Comparison of ENCODE assay signal across 8 cellular contexts in genomic region chr5:143968071-143968878, GRCh38.
DNase-seq lines count a peak whose midpoint lies in the region; ATAC-seq, FAIRE-seq and TF ChIP-seq lines count a peak whose summit lies in the region.

No MANE protein-coding gene starts in this region.

- no peak overlapping the region; the same call in 1 of the 2 replicates for H2BK12ac ChIP-seq in H1 (ENCODE audit: low read depth, low read length)

- H2BK15ac ChIP-seq in H1 (ENCODE audit: low read length) = no peak overlapping the region

- TF ChIP-seq CTCF in H1 (IDR thresholded peaks at IDR 0.05; ENCODE audit: control extremely low read depth in 1 of 3, insufficient read depth in 1 of 3, low read depth in 1 of 3, low read length in 3 of 3) = peak in 2 of 3 experiments; percentile 21 to 61; a peak in 2 of 4 replicates
- peak; percentile 66 for TF ChIP-seq CTCF in neural progenitor cell (IDR thresholded peaks at IDR 0.05)

- TF ChIP-seq RAD21 in H1 (IDR thresholded peaks at IDR 0.05 in 1 of 2, conservative IDR thresholded peaks at IDR 0.05 in 1 of 2; ENCODE audit: low read depth in 2 of 2, low read length in 2 of 2) = peak; percentile 68 to 71

- no peak overlapping the region for H4K91ac ChIP-seq in H1 (replicated peaks; ENCODE audit: insufficient read length, low read length)

- no peak overlapping the region for H2BK120ac ChIP-seq in H1 (replicated peaks; ENCODE audit: low read depth, low read length)

- H3K36me3 ChIP-seq in H1 (ENCODE audit: control insufficient read depth in 2 of 4, insufficient read depth in 4 of 4, low read length in 3 of 4) (no peaks in the 10 kb centered on the region), neural progenitor cell (no peaks in the 10 kb centered on the region)

- H2AFZ ChIP-seq in H1 (ENCODE audit: low read length) (no peak overlapping the region), neural progenitor cell (replicated peaks) (no peak overlapping the region)

- H4K8ac ChIP-seq in H1 (ENCODE audit: extremely low read depth, insufficient read depth, low read length) = no peak overlapping the region

- no peak overlapping the region for H2AK5ac ChIP-seq in H1 (ENCODE audit: low read depth, low read length)

- DNase-seq in activated naive CD4-positive, alpha-beta T cell treated with anti-CD3 and anti-CD28 coated beads, Interleukin-2, amount 50 U/mL, for 72 hours (ENCODE audit: low spot score in 2 of 2) = peak in 1 of 2 donors; percentile 10
- DNase-seq in activated naive CD4-positive, alpha-beta T cell treated with Interleukin-2 at 50 U/mL for 16 hours = no peak
- peak; percentile 25 for DNase-seq in NCI-H345 treated with DMSO at 0.1 percent for 48 hours (lab: John Stamatoyannopoulos, UW; ENCODE audit: unreplicated experiment)
- DNase-seq in H1 (ENCODE audit: low read depth in 1 of 2, low spot score in 2 of 2) = no peak
- DNase-seq in neural progenitor cell (ENCODE audit: low spot score) = peak; percentile 57
- DNase-seq in stimulated activated CD4-positive, alpha-beta T cell treated with anti-CD3 and anti-CD28 coated beads, Interleukin-2, amount 100 ng/mL, for 24 hours = no peak

- H3K4me3 Mint-ChIP-seq in neural progenitor cell = no peak overlapping the region

- no peak overlapping the region for H3K18ac ChIP-seq in H1 (ENCODE audit: extremely low read depth, low read length)

- H3F3A ChIP-seq in neural progenitor cell (ENCODE audit: low read depth) = no peaks in the 10 kb centered on the region

- H3K23ac ChIP-seq in H1 (ENCODE audit: insufficient read length) = no peak overlapping the region

- no peaks in the 10 kb centered on the region for H3K9me3 Mint-ChIP-seq in activated naive CD4-positive, alpha-beta T cell treated with anti-CD3 and anti-CD28 coated beads, Interleukin-2, amount 50 U/mL, for 72 hours
- no peaks in the 10 kb centered on the region for H3K9me3 Mint-ChIP-seq in neural progenitor cell

- H3K27me3 Mint-ChIP-seq in neural progenitor cell (ENCODE audit: insufficient read depth, low read depth) = peaks cover 6% of the 10 kb centered on the region

- H3K79me1 ChIP-seq in H1 (ENCODE audit: low read depth, low read length) = no peaks in the 10 kb centered on the region

- ATAC-seq in activated naive CD4-positive, alpha-beta T cell treated with anti-CD3 and anti-CD28 coated beads, Interleukin-2, amount 50 U/mL, for 72 hours = peak; percentile 33 to 49
- ATAC-seq in HG02852 (IDR thresholded peaks at IDR 0.05; ENCODE audit: unreplicated experiment) (peak; percentile 58), GM19467 (IDR thresholded peaks at IDR 0.05; ENCODE audit: unreplicated experiment) (no peak)

- TF ChIP-seq POLR2A in H1 (IDR thresholded peaks at IDR 0.05; ENCODE audit: control extremely low read depth in 1 of 2, low read depth in 2 of 2, low read length in 2 of 2) = no peak

- no peak overlapping the region for H3K14ac ChIP-seq in H1 (ENCODE audit: insufficient read length)

- H3K23me2 ChIP-seq in H1 (ENCODE audit: low read depth, low read length) = no peaks in the 10 kb centered on the region

- H2BK20ac ChIP-seq in H1 (ENCODE audit: low read length) = no peak overlapping the region

- H3K27me3 ChIP-seq in H1 (replicated peaks in 1 of 4; ENCODE audit: control insufficient read depth in 3 of 4, extremely low read depth in 1 of 4, insufficient read depth in 3 of 4, low read length in 3 of 4) = no peaks in the 10 kb centered on the region
- H3K27me3 ChIP-seq in neural progenitor cell = no peaks in the 10 kb centered on the region

- H3K56ac ChIP-seq in H1 (replicated peaks; ENCODE audit: insufficient read length, low read depth, low read length) = no peak overlapping the region

- H3K79me2 ChIP-seq in H1 (ENCODE audit: control insufficient read depth in 1 of 2, insufficient read depth in 2 of 2, low read length in 2 of 2) = no peaks in the 10 kb centered on the region
- H3K79me2 ChIP-seq in neural progenitor cell (ENCODE audit: low read depth) = no peaks in the 10 kb centered on the region

- H3K27ac Mint-ChIP-seq in activated naive CD4-positive, alpha-beta T cell treated with anti-CD3 and anti-CD28 coated beads, Interleukin-2, amount 50 U/mL, for 72 hours = no peak overlapping the region
- no peak overlapping the region for H3K27ac Mint-ChIP-seq in neural progenitor cell

- H3K4me1 Mint-ChIP-seq in neural progenitor cell = no peaks in the 10 kb centered on the region

- POLR2A ChIA-PET in H1 (lab: Charles Lee; ENCODE audit: partially characterized antibody) = no interaction called here

- no peak for TF ChIP-seq EP300 in H1 (IDR thresholded peaks at IDR 0.05; ENCODE audit: borderline replicate concordance in 1 of 2, low read depth in 2 of 2, low read length in 2 of 2)

- no peak overlapping the region for H3K4me3 ChIP-seq in H1 (ENCODE audit: extremely low read depth in 1 of 4, insufficient read depth in 2 of 4, low read depth in 3 of 4, low read length in 4 of 4)
- H3K4me3 ChIP-seq in neural progenitor cell = no peak overlapping the region

- H4K20me1 ChIP-seq in H1 (replicated peaks in 1 of 2; ENCODE audit: control insufficient read depth in 1 of 2, insufficient read depth in 2 of 2, low read length in 2 of 2) (no peaks in the 10 kb centered on the region), neural progenitor cell (ENCODE audit: low read depth) (no peaks in the 10 kb centered on the region)

- H3K9ac ChIP-seq in H1 (replicated peaks in 1 of 4; ENCODE audit: extremely low read depth in 1 of 4, low read depth in 3 of 4, low read length in 3 of 4) (no peak overlapping the region), neural progenitor cell (no peak overlapping the region)

- WGBS in H1 (ENCODE audit: extremely low coverage in 1 of 2, insufficient coverage in 1 of 2, insufficient read length in 1 of 2, insufficient replicate concordance in 2 of 2, low coverage in 1 of 2, low lambda C conversion rate in 2 of 2, missing lambda C conversion rate in 1 of 2), 2 experiments = 93% methylated on average over 3 of the region's 3 CpGs; no CpG with 5 or more reads in 1 of the 2 experiments

- FAIRE-seq in H1 (lab: Jason Lieb, UNC) = peak; percentile 48

- no peak overlapping the region for H3K4ac ChIP-seq in H1 (replicated peaks; ENCODE audit: insufficient read length, low read depth, low read length)

- H3K4me2 ChIP-seq in H1 (ENCODE audit: insufficient read depth in 1 of 2, low read depth in 2 of 2, low read length in 2 of 2) = no peak overlapping the region
- H3K4me2 ChIP-seq in neural progenitor cell = no peak overlapping the region

- H3K36me3 Mint-ChIP-seq in activated naive CD4-positive, alpha-beta T cell treated with anti-CD3 and anti-CD28 coated beads, Interleukin-2, amount 50 U/mL, for 72 hours = no peaks in the 10 kb centered on the region
- no peaks in the 10 kb centered on the region for H3K36me3 Mint-ChIP-seq in neural progenitor cell

- H3K4me1 ChIP-seq in H1 (replicated peaks in 1 of 4; ENCODE audit: control insufficient read depth in 3 of 4, insufficient read depth in 4 of 4, low read length in 3 of 4) (no peaks in the 10 kb centered on the region), neural progenitor cell (no peaks in the 10 kb centered on the region)

- no peak overlapping the region for H2BK5ac ChIP-seq in H1 (ENCODE audit: low read depth, low read length)

- CTCF ChIA-PET in H1 (lab: Charles Lee; ENCODE audit: partially characterized antibody) = interaction anchor here (0.6 to 2.5 kb wide), 30 partner anchors 10 to 1036 kb away, joined by 3 to 11 read pairs (median 4); no protein-coding TSS in a partner anchor

- no peak overlapping the region for H3K27ac ChIP-seq in H1 (ENCODE audit: low read depth, low read length)
- no peak overlapping the region for H3K27ac ChIP-seq in neural progenitor cell

- H3K9me3 ChIP-seq in H1 (ENCODE audit: insufficient read depth in 2 of 2, low read depth in 1 of 2, low read length in 1 of 2) (no peaks in the 10 kb centered on the region), neural progenitor cell (ENCODE audit: low read depth) (no peaks in the 10 kb centered on the region)

- no peak overlapping the region for H4K5ac ChIP-seq in H1 (ENCODE audit: insufficient read length, low read depth, low read length)

TF ChIP-seq in H1, 55 proteins besides CTCF, POLR2A, EP300 and RAD21:
- TF ChIP-seq ATF3 (IDR thresholded peaks at IDR 0.05; ENCODE audit: insufficient read depth, low read depth, low read length) (no peak), BACH1 (IDR thresholded peaks at IDR 0.05; ENCODE audit: low read length) (no peak), CHD2 (IDR thresholded peaks at IDR 0.05; ENCODE audit: low read length) (no peak), HDAC2 (IDR thresholded peaks at IDR 0.05; ENCODE audit: borderline replicate concordance in 1 of 2, low read depth in 2 of 2, low read length in 2 of 2) (no peak), CBX5 (IDR thresholded peaks at IDR 0.05; ENCODE audit: low read depth, low read length) (no peak), CHD1 (IDR thresholded peaks at IDR 0.05; ENCODE audit: low read depth, low read length) (no peak), POLR2AphosphoS5 (IDR thresholded peaks at IDR 0.05; ENCODE audit: low read depth, low read length) (no peak), SP4 (IDR thresholded peaks at IDR 0.05; ENCODE audit: low read length) (no peak), TAF1 (IDR thresholded peaks at IDR 0.05; ENCODE audit: low read depth, low read length) (no peak), SIX5 (IDR thresholded peaks at IDR 0.05; ENCODE audit: low read depth, low read length) (no peak), TEAD4 (IDR thresholded peaks at IDR 0.05; ENCODE audit: low read depth, low read length) (no peak), SP1 (IDR thresholded peaks at IDR 0.05; ENCODE audit: low read depth, low read length) (no peak), SIRT6 (IDR thresholded peaks at IDR 0.05; ENCODE audit: low read length) (no peak), POU5F1 (IDR thresholded peaks at IDR 0.05; ENCODE audit: low read depth, low read length) (no peak), MAX (IDR thresholded peaks at IDR 0.05) (no peak)

Comparison
In these comparisons a context has a peak if more than half of its experiments do, and no peak if none do; other contexts are left out.
1. DNase-seq: peak in NCI-H345 treated with DMSO at 0.1 percent for 48 hours (single experiment) and neural progenitor cell (single experiment); none in activated naive CD4-positive, alpha-beta T cell treated with Interleukin-2 at 50 U/mL for 16 hours (single experiment), H1 (0 of 2) and stimulated activated CD4-positive, alpha-beta T cell treated with anti-CD3 and anti-CD28 coated beads, Interleukin-2, amount 100 ng/mL, for 24 hours (0 of 2).